32 cellular contexts compared by ENCODE assay signal in the genomic region with DNA sequence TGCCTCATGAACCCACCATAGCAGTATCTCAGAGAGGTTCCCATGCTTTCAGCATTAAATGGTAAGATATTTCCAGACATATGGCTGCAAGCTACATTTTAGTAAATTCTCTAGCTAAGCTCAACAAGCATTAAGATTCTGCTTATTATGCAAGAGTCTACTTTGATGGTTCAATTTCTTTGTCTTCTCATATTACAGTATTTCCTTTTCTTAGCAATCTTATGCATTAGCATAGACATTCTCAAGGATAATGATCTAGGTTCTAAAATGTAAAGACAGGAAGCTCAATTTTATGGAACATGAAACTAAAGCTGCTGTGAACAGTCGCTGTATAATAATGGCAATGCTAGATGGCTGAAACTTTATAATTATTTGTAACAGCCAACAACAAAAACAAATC. TPM values are rescaled to one million over a fixed set of nuclear protein-coding genes. Genes with fewer than 3 reads are reported as not detected.
"Had no signal": no experiment of that assay in that cellular context is flagged by ENCODE, and none has a peak within 500 bp of the region (broad histone marks: within the 10 kb centered on the region; RNA-seq: fewer than 3 reads in every experiment).

No MANE protein-coding gene starts in this region.

- H3K27ac Mint-ChIP-seq: activated CD4-positive, alpha-beta memory T cell treated with anti-CD3 and anti-CD28 coated beads, Interleukin-2, amount 10 ng/mL, durations not matched to agents 7 days and 5 days; activated CD4-positive, alpha-beta T cell treated with anti-CD3 and anti-CD28 coated beads, Interleukin-2, amount 10 ng/mL, durations not matched to agents 7 days and 5 days; activated naive CD8-positive, alpha-beta T cell; activated T-cell treated with anti-CD3 and anti-CD28 coated beads, Interleukin-2, amount 50 U/mL, for 24 hours; activated T-cell treated with anti-CD3 and anti-CD28 coated beads, Interleukin-2, amount 50 U/mL, for 72 hours; dendritic cell treated with granulocyte-macrophage colony-stimulating factor and Interleukin-4, amounts not matched to agents 40 ng/mL and 50 ng/mL, for 4 days; endodermal cell; WTC11 had no signal

- H3K4me1 Mint-ChIP-seq: activated CD4-positive, alpha-beta memory T cell treated with anti-CD3 and anti-CD28 coated beads, Interleukin-2, amount 10 ng/mL, durations not matched to agents 7 days and 5 days; activated CD4-positive, alpha-beta T cell treated with anti-CD3 and anti-CD28 coated beads, Interleukin-2, amount 10 ng/mL, durations not matched to agents 7 days and 5 days; endodermal cell had no signal

- H3K27ac ChIP-seq: adrenal gland, body of pancreas, colonic mucosa, dorsolateral prefrontal cortex, heart right ventricle, hepatocyte had no signal

- H3K4me1 ChIP-seq: adrenal gland, body of pancreas, colonic mucosa had no signal

- ATAC-seq: activated T-cell treated with anti-CD3 and anti-CD28 coated beads, Interleukin-2, amount 50 U/mL, for 72 hours; body of pancreas; esophagus mucosa; gastroesophageal sphincter; heart right ventricle; WTC11 had no signal

- H3K27me3 ChIP-seq: adrenal gland, body of pancreas, colonic mucosa, dorsolateral prefrontal cortex, gastroesophageal sphincter, heart right ventricle, hepatocyte had no signal

- H3K27me3 Mint-ChIP-seq: activated CD4-positive, alpha-beta memory T cell treated with anti-CD3 and anti-CD28 coated beads, Interleukin-2, amount 10 ng/mL, durations not matched to agents 7 days and 5 days; activated CD4-positive, alpha-beta T cell treated with anti-CD3 and anti-CD28 coated beads, Interleukin-2, amount 10 ng/mL, durations not matched to agents 7 days and 5 days; activated naive CD8-positive, alpha-beta T cell; activated T-cell treated with anti-CD3 and anti-CD28 coated beads, Interleukin-2, amount 50 U/mL, for 24 hours; dendritic cell treated with granulocyte-macrophage colony-stimulating factor and Interleukin-4, amounts not matched to agents 40 ng/mL and 50 ng/mL, for 4 days had no signal

- H3K36me3 Mint-ChIP-seq: activated naive CD8-positive, alpha-beta T cell; WTC11 had no signal

- H3K36me3 ChIP-seq: adrenal gland, colonic mucosa, gastroesophageal sphincter, heart right ventricle had no signal

- DNase-seq: activated CD4-positive, alpha-beta memory T cell treated with anti-CD3 and anti-CD28 coated beads, Interleukin-2, amount 10 ng/mL, durations not matched to agents 7 days and 5 days; activated CD4-positive, alpha-beta T cell treated with anti-CD3 and anti-CD28 coated beads for 1 hour; activated CD4-positive, alpha-beta T cell treated with anti-CD3 and anti-CD28 coated beads for 4 hours; activated CD4-positive, alpha-beta T cell treated with anti-CD3 and anti-CD28 coated beads, Interleukin-2, amount 10 ng/mL, durations not matched to agents 7 days and 5 days; activated CD4-positive, alpha-beta T cell treated with anti-CD3 and anti-CD28 coated beads, Interleukin-2, amount 50 U/mL, for 4 hours; activated CD8-positive, alpha-beta memory T cell treated with anti-CD3 and anti-CD28 coated beads, Interleukin-2, amount 50 U/mL, for 48 hours; activated gamma-delta T cell; activated naive CD4-positive, alpha-beta T cell; activated naive CD4-positive, alpha-beta T cell treated with anti-CD3 and anti-CD28 coated beads, Interleukin-2, amount 50 U/mL, for 16 hours; activated T-cell treated with anti-CD3 and anti-CD28 coated beads for 4 hours; activated T-cell treated with anti-CD3 and anti-CD28 coated beads, Interleukin-2, amount 50 U/mL, for 24 hours; activated T-cell treated with anti-CD3 and anti-CD28 coated beads, Interleukin-2, amount 50 U/mL, for 72 hours; adrenal gland; amygdala; aorta; body of pancreas; caudate nucleus; colonic mucosa; dorsolateral prefrontal cortex; effector memory CD4-positive, alpha-beta T cell; endodermal cell; foreskin melanocyte; heart right ventricle; T-helper 1 cell; T-helper 2 cell had no signal

- H3K4me3 ChIP-seq: adrenal gland, body of pancreas, colonic mucosa, gastroesophageal sphincter, heart right ventricle, hepatocyte had no signal

- H3K9me3 ChIP-seq: adrenal gland, body of pancreas, colonic mucosa, gastroesophageal sphincter had no signal

- H3K4me3 Mint-ChIP-seq: activated CD4-positive, alpha-beta memory T cell treated with anti-CD3 and anti-CD28 coated beads, Interleukin-2, amount 10 ng/mL, durations not matched to agents 7 days and 5 days; activated CD4-positive, alpha-beta T cell treated with anti-CD3 and anti-CD28 coated beads, Interleukin-2, amount 10 ng/mL, durations not matched to agents 7 days and 5 days; activated naive CD8-positive, alpha-beta T cell; activated T-cell treated with anti-CD3 and anti-CD28 coated beads, Interleukin-2, amount 50 U/mL, for 24 hours; activated T-cell treated with anti-CD3 and anti-CD28 coated beads, Interleukin-2, amount 50 U/mL, for 72 hours; dendritic cell treated with granulocyte-macrophage colony-stimulating factor and Interleukin-4, amounts not matched to agents 40 ng/mL and 50 ng/mL, for 4 days; endodermal cell; WTC11 had no signal

RNA-seq across cellular contexts. Expression of gene MEOX2, which starts 39.2 kb away (rescaled TPM):
- total RNA-seq: activated CD4-positive, alpha-beta memory T cell treated with anti-CD3 and anti-CD28 coated beads, Interleukin-2, amount 10 ng/mL, durations not matched to agents 7 days and 5 days; activated CD4-positive, alpha-beta T cell treated with anti-CD3 and anti-CD28 coated beads, Interleukin-2, amount 10 ng/mL, durations not matched to agents 7 days and 5 days; activated T-cell treated with anti-CD3 and anti-CD28 coated beads, Interleukin-2, amount 50 U/mL, for 72 hours; endodermal cell; epithelial cell of proximal tubule had no signal
